ENCODE assay signal across 24 cellular contexts in the genomic region with DNA sequence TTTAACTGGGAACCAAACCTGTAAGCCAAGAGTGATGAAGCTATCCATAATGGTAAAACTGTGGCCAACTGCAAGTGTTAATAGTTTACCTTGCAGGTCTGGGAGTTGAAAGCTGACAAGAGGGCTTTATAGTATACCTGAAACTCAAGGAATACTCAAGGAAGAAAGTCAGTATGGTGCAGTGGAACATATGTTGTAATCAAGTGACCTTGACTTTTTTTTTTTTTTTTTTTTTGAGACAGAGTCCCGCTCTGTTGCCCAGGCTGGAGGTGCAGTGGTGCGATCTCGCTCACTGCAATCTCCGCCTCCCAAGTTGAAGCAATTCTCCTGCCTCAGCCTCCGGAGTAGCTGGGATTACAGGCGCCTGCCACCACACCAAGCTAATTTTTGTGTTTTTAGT. TPM values are rescaled to one million over a fixed set of nuclear protein-coding genes. Genes with fewer than 3 reads are reported as not detected.
A peak's percentile ranks its signal among the peaks of the same experiment; 100 is the strongest.
DNase-seq lines count a peak whose midpoint lies in the region; ATAC-seq, FAIRE-seq and TF ChIP-seq lines count a peak whose summit lies in the region.
"Had no signal": no experiment of that assay in that cellular context is flagged by ENCODE, and none has a peak within 500 bp of the region (broad histone marks: within the 10 kb centered on the region; RNA-seq: fewer than 3 reads in every experiment).

No MANE protein-coding gene starts in this region.

- TF ChIP-seq POLR2A in HepG2 (IDR thresholded peaks at IDR 0.05; ENCODE audit: insufficient read depth in 1 of 2, low read depth in 2 of 2, low read length in 2 of 2) (no peak), right lobe of liver (IDR thresholded peaks at IDR 0.05) (no peak)

- H3K9me3 ChIP-seq in HepG2 (ENCODE audit: low read length) (no peaks in the 10 kb centered on the region), right lobe of liver (no peaks in the 10 kb centered on the region), hepatocyte (ENCODE audit: low read depth) (no peaks in the 10 kb centered on the region)
- H3K9me3 ChIP-seq: BE2C, BLaER1, Caco-2 had no signal

- H3K36me3 Mint-ChIP-seq in GM23338 (ENCODE audit: low read depth): peaks cover 18% of the 10 kb centered on the region

- no peaks in the 10 kb centered on the region for H3K9me3 Mint-ChIP-seq in GM23338
- H3K9me3 Mint-ChIP-seq: CD4-positive, alpha-beta T cell; CD8-positive, alpha-beta T cell had no signal

- H2AFZ ChIP-seq in HepG2 (ENCODE audit: low read length) (no peak overlapping the region), GM23338 (no peak overlapping the region), hepatocyte (no peak overlapping the region)

- H3K27me3 Mint-ChIP-seq in GM23338 (ENCODE audit: insufficient read depth, low read depth, poor library complexity): peaks cover 2% of the 10 kb centered on the region
- H3K27me3 Mint-ChIP-seq: CD4-positive, alpha-beta T cell had no signal

- H3K27ac Mint-ChIP-seq in GM23338: no peak overlapping the region
- H3K27ac Mint-ChIP-seq: CD4-positive, alpha-beta T cell; CD8-positive, alpha-beta T cell had no signal

- H3K79me2 ChIP-seq in HepG2 (ENCODE audit: insufficient read depth, low read length): no peaks in the 10 kb centered on the region
- no peaks in the 10 kb centered on the region for H3K79me2 ChIP-seq in GM23338 (replicated peaks; ENCODE audit: insufficient read depth)
- H3K79me2 ChIP-seq in hepatocyte: no peaks in the 10 kb centered on the region

- intact Hi-C loops in HepG2 (cut with micrococcal nuclease; ENCODE audit: unreplicated experiment) (no loop called here), right lobe of liver (cut with DNase I) (no loop called here)

- peaks cover 75% of the 10 kb centered on the region for H3K4me1 ChIP-seq in HepG2 (ENCODE audit: insufficient read depth, low read length)
- peaks cover 0 to 36% (median 9%) of the 10 kb centered on the region in 4 donors for H3K4me1 ChIP-seq in right lobe of liver
- H3K4me1 ChIP-seq in GM23338 (ENCODE audit: insufficient read depth): 0 out of 2 replicates have a peak, but pooled peaks cover 6% of the 10 kb centered on the region
- H3K4me1 ChIP-seq in hepatocyte (ENCODE audit: insufficient read depth): peaks cover 23% of the 10 kb centered on the region
- H3K4me1 ChIP-seq: BLaER1 had no signal

- H3F3A ChIP-seq in GM23338 (replicated peaks; ENCODE audit: low read depth): no peaks in the 10 kb centered on the region

- POLR2A ChIA-PET in HepG2 (lab: Yijun Ruan, JAX): interaction anchor here (0.6 to 3.5 kb wide), 3 partner anchors 28 to 175 kb away, joined by 3 to 36 read pairs (median 25); partner anchors contain the start of gene VIL1

- no peak for TF ChIP-seq RAD21 in HepG2 (CRISPR knock-in tag; IDR thresholded peaks at IDR 0.05)

- H3K36me3 ChIP-seq in HepG2 (replicated peaks in 1 of 2; ENCODE audit: control insufficient read depth in 1 of 2, insufficient read depth in 2 of 2, low read length in 2 of 2) (peaks cover 22 to 71% of the 10 kb centered on the region in 2 experiments), right lobe of liver (peaks cover 0 to 23% (median 5%) of the 10 kb centered on the region in 4 donors), GM23338 (ENCODE audit: insufficient read depth) (no peaks in the 10 kb centered on the region; the same call in none of the 2 replicates), hepatocyte (replicated peaks; ENCODE audit: insufficient read depth, low read depth) (no peaks in the 10 kb centered on the region)

- CTCF ChIA-PET in HepG2 (lab: Yijun Ruan, JAX; ENCODE audit: low intra/inter-chr PET ratio, low total read pairs): no interaction called here

- H3K9me2 ChIP-seq in GM23338 (ENCODE audit: insufficient read depth): no peaks in the 10 kb centered on the region
- H3K9me2 ChIP-seq in hepatocyte (replicated peaks; ENCODE audit: insufficient read depth): no peaks in the 10 kb centered on the region

- in situ Hi-C loops in HepG2 (cut with HindIII; ENCODE audit: extremely low pct_ligation_motif_present, low pct_unique_long_range_greater_than_20kb): no loop called here

- H3K27ac ChIP-seq in HepG2 (ENCODE audit: extremely low read length, insufficient read depth, low read length) (no peak overlapping the region), right lobe of liver (no peak overlapping the region), GM23338 (ENCODE audit: low read depth) (peak overlapping the region; percentile 32; the same call in 1 of the 2 replicates), hepatocyte (peak overlapping the region; percentile 54)
- H3K27ac ChIP-seq: BLaER1 had no signal

- no peak for ATAC-seq in HepG2
- no peak for ATAC-seq in right lobe of liver
- no peak for ATAC-seq in GM23338
- ATAC-seq: CD8-positive, alpha-beta T cell had no signal

- H3K4me3 ChIP-seq in HepG2 (replicated peaks in 1 of 3; ENCODE audit: insufficient read depth in 1 of 3, low read depth in 2 of 3, low read length in 3 of 3): no peak overlapping the region
- H3K4me3 ChIP-seq in right lobe of liver: no peak overlapping the region
- H3K4me3 ChIP-seq in GM23338: no peak overlapping the region
- no peak overlapping the region for H3K4me3 ChIP-seq in hepatocyte
- H3K4me3 ChIP-seq: BLaER1 had no signal

- 95% methylated on average over 6 of the region's 6 CpGs for WGBS in HepG2 (ENCODE audit: low lambda C conversion rate)
- WGBS in right lobe of liver (ENCODE audit: insufficient coverage, low coverage, low lambda C conversion rate, missing lambda C conversion rate): 100% methylated on average over 6 of the region's 6 CpGs
- WGBS in hepatocyte (ENCODE audit: low lambda C conversion rate, missing lambda C conversion rate): 92% methylated on average over 6 of the region's 6 CpGs

- H3K9ac ChIP-seq in HepG2 (ENCODE audit: insufficient read depth, low read depth, low read length): no peak overlapping the region
- H3K9ac ChIP-seq: BLaER1 had no signal

- TF ChIP-seq EP300 in HepG2 (IDR thresholded peaks at IDR 0.05; ENCODE audit: low read depth in 2 of 2, low read length in 2 of 2): no peak
- no peak for TF ChIP-seq EP300 in HepG2 (CRISPR knock-in tag; IDR thresholded peaks at IDR 0.05; ENCODE audit: borderline replicate concordance)

- H3K4me3 Mint-ChIP-seq in GM23338: no peak overlapping the region
- H3K4me3 Mint-ChIP-seq: CD4-positive, alpha-beta T cell; CD8-positive, alpha-beta T cell had no signal

- no peak for DNase-seq in HepG2 (ENCODE audit: low spot score)
- DNase-seq in right lobe of liver: no peak
- DNase-seq in GM23338 (ENCODE audit: low spot score): no peak
- DNase-seq in hepatocyte (ENCODE audit: low spot score): no peak
- DNase-seq in SHP77 (lab: John Stamatoyannopoulos, UW): no peak
- no peak for DNase-seq in pons (ENCODE audit: low spot score)
- DNase-seq: 8988T; ACHN; BE2C; C1 segment of cervical spinal cord; Caco-2; Calu3; CD4-positive, alpha-beta T cell; CD8-positive, alpha-beta T cell; DMS79 treated with DMSO at 0.1 percent for 48 hours; GF-D8 had no signal

- no TSS peak for BruUV-seq in HepG2 (replicated peaks; lab: Mats Ljungman, UMichigan)

- TF ChIP-seq CTCF in HepG2 (CRISPR knock-in tag; IDR thresholded peaks at IDR 0.05) (no peak), right lobe of liver (IDR thresholded peaks at IDR 0.05) (no peak), GM23338 (conservative IDR thresholded peaks at IDR 0.05; ENCODE audit: low read depth in 2 of 2) (no peak), hepatocyte (IDR thresholded peaks at IDR 0.05; ENCODE audit: poor library complexity) (no peak)

- H3K4me1 Mint-ChIP-seq in GM23338: peaks cover 7% of the 10 kb centered on the region; the same call in 2 of the 3 replicates

- no peaks in the 10 kb centered on the region for H4K20me1 ChIP-seq in HepG2 (ENCODE audit: insufficient read depth, low read length)
- H4K20me1 ChIP-seq in GM23338 (replicated peaks; ENCODE audit: insufficient read depth): no peaks in the 10 kb centered on the region; the same call in 1 of the 2 replicates
- H4K20me1 ChIP-seq in hepatocyte (ENCODE audit: insufficient read depth, poor library complexity, severe bottlenecking): no peaks in the 10 kb centered on the region
- H4K20me1 ChIP-seq: BLaER1 had no signal

- no peak overlapping the region for H3K4me2 ChIP-seq in HepG2 (ENCODE audit: low read depth, low read length)
- H3K4me2 ChIP-seq in GM23338: no peak overlapping the region
- no peak overlapping the region for H3K4me2 ChIP-seq in hepatocyte
- H3K4me2 ChIP-seq: BLaER1 had no signal

- H3K27me3 ChIP-seq in HepG2 (ENCODE audit: control insufficient read depth in 1 of 2, insufficient read depth in 2 of 2, low read length in 2 of 2) (no peaks in the 10 kb centered on the region), right lobe of liver (no peaks in the 10 kb centered on the region), GM23338 (ENCODE audit: insufficient read depth) (no peaks in the 10 kb centered on the region), hepatocyte (no peaks in the 10 kb centered on the region)
- H3K27me3 ChIP-seq: BE2C, BLaER1 had no signal

- FAIRE-seq in HepG2 (lab: Jason Lieb, UNC): no peak
- FAIRE-seq: A204.1, D721Med, G401.6, GM12891, GM19239 had no signal

RNA-seq across cellular contexts. Expression of gene VIL1, which starts 27.6 kb away (rescaled TPM):
- total RNA-seq in HepG2 (2016; rRNA removed; fragmentation: Illumina TruSeq; extraction: Trizol): 301 and 337 TPM in 2 replicates
- total RNA-seq in HepG2 (2016; cell fraction: cytosol; rRNA removed; fragmentation: Illumina TruSeq; extraction: Trizol; ENCODE audit: low read depth): 59.0 and 67.7 TPM in 2 replicates
- 281 and 313 TPM in 2 replicates for total RNA-seq in HepG2 (2016; cell fraction: insoluble cytoplasmic fraction; rRNA removed; fragmentation: Illumina TruSeq; extraction: Trizol)
- total RNA-seq in HepG2 (2016; cell fraction: membrane; rRNA removed; fragmentation: Illumina TruSeq; extraction: Trizol): 183 and 224 TPM in 2 replicates
- total RNA-seq in HepG2 (2016; cell fraction: nucleus; rRNA removed; fragmentation: Illumina TruSeq; extraction: Trizol): 188 and 190 TPM in 2 replicates
- 287 and 352 TPM in 2 replicates for polyA plus RNA-seq in HepG2 (2011; rRNA removed)
- polyA plus RNA-seq in HepG2 (2011; cell fraction: cytosol; rRNA removed): 169 and 211 TPM in 2 replicates
- polyA plus RNA-seq in HepG2 (2011; cell fraction: nucleus; rRNA removed): 756 and 778 TPM in 2 replicates
- polyA plus RNA-seq in HepG2 (2012): 201 and 249 TPM in 2 replicates
- polyA plus RNA-seq in HepG2 (2016; cell fraction: cytosol; fragmentation: Illumina TruSeq; extraction: Trizol; ENCODE audit: low read depth): 85.6 and 100 TPM in 2 replicates
- polyA plus RNA-seq in HepG2 (2016; cell fraction: insoluble cytoplasmic fraction; fragmentation: Illumina TruSeq; extraction: Trizol; ENCODE audit: low read depth): 215 and 265 TPM in 2 replicates
- 117 and 144 TPM in 2 replicates for polyA plus RNA-seq in HepG2 (2016; cell fraction: membrane; fragmentation: Illumina TruSeq; extraction: Trizol; ENCODE audit: low read depth)
- polyA plus RNA-seq in HepG2 (2016; cell fraction: nucleus; fragmentation: Illumina TruSeq; extraction: Trizol; ENCODE audit: insufficient read depth, low read depth): 336 and 399 TPM in 2 replicates
- 0.19 and 699 TPM in 2 replicates for polyA minus RNA-seq in HepG2 (2011; rRNA and poly(A)+ RNA removed; ENCODE audit: low replicate concordance)
- 138 and 156 TPM in 2 replicates for polyA minus RNA-seq in HepG2 (2011; cell fraction: cytosol; rRNA and poly(A)+ RNA removed)
- polyA minus RNA-seq in HepG2 (2011; cell fraction: nucleus; rRNA and poly(A)+ RNA removed): 112 and 120 TPM in 2 replicates
- total RNA-seq in right lobe of liver: 100 to 1,000 TPM in 1 of 6 experiments, 10 to 100 TPM in 2, 1 to 10 TPM in 3; 2.1 to 118 (median 19.1) TPM
- total RNA-seq in GM23338 (2014; rRNA removed; shearing (Covaris generic)): 5.9 and 9.2 TPM in 2 replicates
- 2.3 and 3.5 TPM in 2 replicates for polyA plus RNA-seq in GM23338 (2016; fragmentation: Nextera tagmentation; extraction: Ambion mirVana)
- 218 and 261 TPM in 2 replicates for total RNA-seq in hepatocyte
- 151 and 160 TPM in 2 replicates for polyA plus RNA-seq in hepatocyte
- total RNA-seq: A673 had no signal
- polyA plus RNA-seq: AG04450 had no signal

RNA-seq across cellular contexts. Expression of gene CTDSP1, which starts 46.9 kb away (rescaled TPM):
- total RNA-seq in HepG2 (2016; rRNA removed; fragmentation: Illumina TruSeq; extraction: Trizol) (78.5 and 91.0 TPM in 2 replicates), right lobe of liver (10 to 100 TPM; 55.1 to 95.9 (median 75.6) TPM), hepatocyte (124 and 142 TPM in 2 replicates)
- 61.6 and 62.5 TPM in 2 replicates for total RNA-seq in HepG2 (2016; cell fraction: cytosol; rRNA removed; fragmentation: Illumina TruSeq; extraction: Trizol; ENCODE audit: low read depth)
- 72.7 and 92.2 TPM in 2 replicates for total RNA-seq in HepG2 (2016; cell fraction: insoluble cytoplasmic fraction; rRNA removed; fragmentation: Illumina TruSeq; extraction: Trizol)
- 98.7 and 108 TPM in 2 replicates for total RNA-seq in HepG2 (2016; cell fraction: membrane; rRNA removed; fragmentation: Illumina TruSeq; extraction: Trizol)
- 63.4 and 77.8 TPM in 2 replicates for total RNA-seq in HepG2 (2016; cell fraction: nucleus; rRNA removed; fragmentation: Illumina TruSeq; extraction: Trizol)
- polyA plus RNA-seq in HepG2 (2011; rRNA removed) (268 and 270 TPM in 2 replicates), GM23338 (2016; fragmentation: Nextera tagmentation; extraction: Ambion mirVana) (6.7 and 6.9 TPM in 2 replicates), hepatocyte (48.4 and 53.1 TPM in 2 replicates)
- polyA plus RNA-seq in HepG2 (2011; cell fraction: cytosol; rRNA removed): 216 and 257 TPM in 2 replicates
- polyA plus RNA-seq in HepG2 (2011; cell fraction: nucleus; rRNA removed): 595 and 749 TPM in 2 replicates
- 72.7 and 87.5 TPM in 2 replicates for polyA plus RNA-seq in HepG2 (2012)
- 60.8 and 65.7 TPM in 2 replicates for polyA plus RNA-seq in HepG2 (2016; cell fraction: cytosol; fragmentation: Illumina TruSeq; extraction: Trizol; ENCODE audit: low read depth)
- 106 and 117 TPM in 2 replicates for polyA plus RNA-seq in HepG2 (2016; cell fraction: insoluble cytoplasmic fraction; fragmentation: Illumina TruSeq; extraction: Trizol; ENCODE audit: low read depth)
- 114 and 123 TPM in 2 replicates for polyA plus RNA-seq in HepG2 (2016; cell fraction: membrane; fragmentation: Illumina TruSeq; extraction: Trizol; ENCODE audit: low read depth)
- polyA plus RNA-seq in HepG2 (2016; cell fraction: nucleus; fragmentation: Illumina TruSeq; extraction: Trizol; ENCODE audit: insufficient read depth, low read depth): 131 and 137 TPM in 2 replicates
- 139 and 364 TPM in 2 replicates for polyA minus RNA-seq in HepG2 (2011; rRNA and poly(A)+ RNA removed; ENCODE audit: low replicate concordance)
- 88.3 and 92.0 TPM in 2 replicates for polyA minus RNA-seq in HepG2 (2011; cell fraction: cytosol; rRNA and poly(A)+ RNA removed)
- polyA minus RNA-seq in HepG2 (2011; cell fraction: nucleus; rRNA and poly(A)+ RNA removed): 159 and 160 TPM in 2 replicates
- total RNA-seq in GM23338 (2014; rRNA removed; shearing (Covaris generic)): 14.8 and 21.8 TPM in 2 replicates

Comparison
In these comparisons a context has a peak if more than half of its experiments do, and no peak if none do; other contexts are left out.
1. H3K27ac ChIP-seq: peak in GM23338 (single experiment) and hepatocyte (single experiment); none in HepG2 (single experiment) and right lobe of liver (0 of 3).